ENCODE assay signal across 24 cellular contexts in the genomic region with DNA sequence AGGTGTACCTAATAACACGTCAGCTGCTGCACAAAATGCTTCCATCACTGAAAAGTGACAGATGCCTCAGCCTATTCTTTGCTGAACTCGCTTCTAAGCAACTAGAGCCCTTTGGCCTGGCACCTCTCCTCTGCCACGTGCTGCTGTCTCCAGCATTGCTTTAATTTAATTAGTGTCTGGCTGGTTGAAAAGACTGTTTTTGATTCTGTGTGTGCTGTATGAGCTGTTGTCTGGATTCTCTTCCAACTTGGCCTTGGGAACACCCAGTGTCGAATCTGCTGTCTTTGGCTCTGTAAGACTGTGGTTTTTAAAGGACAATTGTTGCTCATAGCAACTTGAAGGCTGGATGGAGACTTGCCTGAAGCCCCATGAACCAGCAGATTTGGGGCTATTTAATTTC.
DNase-seq lines count a peak whose midpoint lies in the region; ATAC-seq lines count a peak whose summit lies in the region.
"Had no signal": no experiment of that assay in that cellular context is flagged by ENCODE, and none has a peak within 500 bp of the region (broad histone marks: within the 10 kb centered on the region; RNA-seq: fewer than 3 reads in every experiment).

No MANE protein-coding gene starts in this region.

- H3K27me3 ChIP-seq in MG63 (no peaks in the 10 kb centered on the region), right cardiac atrium (ENCODE audit: control insufficient read depth, insufficient read depth) (no peaks in the 10 kb centered on the region)
- H3K27me3 ChIP-seq: pancreas, right lobe of liver, tibial nerve had no signal

- H3K36me3 Mint-ChIP-seq in activated T-cell treated with anti-CD3 and anti-CD28 coated beads, Interleukin-2, amount 50 U/mL, for 72 hours (ENCODE audit: insufficient read depth in 2 of 2) = no peaks in the 10 kb centered on the region
- H3K36me3 Mint-ChIP-seq: CD8-positive, alpha-beta T cell had no signal

- DNase-seq in MG63 (peak; percentile 28), cerebellar cortex (ENCODE audit: low spot score) (peak; percentile 18), right cardiac atrium (peak in 2 of 3 donors; percentile 75 to 80), superior temporal gyrus (ENCODE audit: extremely low spot score) (peak; percentile 34)
- DNase-seq in activated CD4-positive, alpha-beta T cell treated with anti-CD3 and anti-CD28 coated beads, Interleukin-2, amount 50 U/mL, for 4 hours = no peak
- DNase-seq in activated T-cell treated with anti-CD3 and anti-CD28 coated beads, Interleukin-2, amount 50 U/mL, for 72 hours = no peak
- DNase-seq: activated B cell treated with CpG ODN at 0.5 μM for 24 hours; activated CD4-positive, alpha-beta T cell treated with anti-CD3 and anti-CD28 coated beads, Interleukin-2, amount 50 U/mL, for 48 hours; CD8-positive, alpha-beta T cell; cerebellar nuclear complex; foreskin melanocyte; mucosa of descending colon; NCI-H1694 treated with DMSO at 0.1 percent for 48 hours; NCI-H2227 treated with DMSO at 0.1 percent for 48 hours; NCI-H748 treated with DMSO at 0.1 percent for 48 hours; nephron progenitor cell; pancreas; stimulated activated naive CD8-positive, alpha-beta T cell treated with anti-CD3 and anti-CD28 coated beads, Interleukin-15, Interleukin-2, amounts not matched to agents 100 U/mL and 50 U/mL, for 24 hours; SW 1271; T1000 had no signal

- no peak overlapping the region for H3K4me3 Mint-ChIP-seq in activated T-cell treated with anti-CD3 and anti-CD28 coated beads, Interleukin-2, amount 50 U/mL, for 72 hours
- H3K4me3 Mint-ChIP-seq: activated B cell treated with CpG ODN at 0.5 μM for 24 hours; activated naive CD8-positive, alpha-beta T cell; CD8-positive, alpha-beta T cell; nephron progenitor cell had no signal

- H3K27ac Mint-ChIP-seq in activated T-cell treated with anti-CD3 and anti-CD28 coated beads, Interleukin-2, amount 50 U/mL, for 72 hours = no peak overlapping the region
- H3K27ac Mint-ChIP-seq: activated B cell treated with CpG ODN at 0.5 μM for 24 hours; activated naive CD8-positive, alpha-beta T cell; CD8-positive, alpha-beta T cell; nephron progenitor cell had no signal

- peaks cover 24% of the 10 kb centered on the region for H3K27me3 Mint-ChIP-seq in activated T-cell treated with anti-CD3 and anti-CD28 coated beads, Interleukin-2, amount 50 U/mL, for 72 hours (ENCODE audit: low read depth)
- H3K27me3 Mint-ChIP-seq: activated B cell treated with CpG ODN at 0.5 μM for 24 hours had no signal

- peaks cover 0 to 7% of the 10 kb centered on the region in 2 donors for H3K9me3 Mint-ChIP-seq in activated T-cell treated with anti-CD3 and anti-CD28 coated beads, Interleukin-2, amount 50 U/mL, for 72 hours

- H3K27ac ChIP-seq in right cardiac atrium (ENCODE audit: low read length) = no peak overlapping the region
- H3K27ac ChIP-seq: pancreas, right lobe of liver, tibial nerve had no signal

- H3K36me3 ChIP-seq in MG63 = peaks cover 3% of the 10 kb centered on the region; the same call in 1 of the 2 replicates
- H3K36me3 ChIP-seq: pancreas, right lobe of liver, tibial nerve had no signal

- H3K4me3 ChIP-seq in MG63 = no peak overlapping the region
- H3K4me3 ChIP-seq in right cardiac atrium (ENCODE audit: low read length) = no peak overlapping the region
- H3K4me3 ChIP-seq: mucosa of descending colon, pancreas, right lobe of liver, tibial nerve had no signal

- peak; percentile 59 to 79 for ATAC-seq in right cardiac atrium
- ATAC-seq in activated T-cell treated with anti-CD3 and anti-CD28 coated beads, Interleukin-2, amount 50 U/mL, for 72 hours (replicated peaks in 1 of 2) = no peak
- ATAC-seq in HG03520 (IDR thresholded peaks at IDR 0.05; ENCODE audit: unreplicated experiment) = no peak
- ATAC-seq: CD8-positive, alpha-beta T cell; mucosa of descending colon; pancreas; right lobe of liver; stimulated activated naive CD8-positive, alpha-beta T cell treated with anti-CD3 and anti-CD28 coated beads, Interleukin-15, Interleukin-2, amounts not matched to agents 100 U/mL and 50 U/mL, for 24 hours had no signal

- peaks cover 17% of the 10 kb centered on the region for H3K9me3 ChIP-seq in MG63
- H3K9me3 ChIP-seq in right cardiac atrium (ENCODE audit: control insufficient read depth, low read length) = no peaks in the 10 kb centered on the region
- H3K9me3 ChIP-seq: pancreas, right lobe of liver, tibial nerve had no signal

- H3K4me1 Mint-ChIP-seq in activated T-cell treated with anti-CD3 and anti-CD28 coated beads, Interleukin-2, amount 50 U/mL, for 72 hours (ENCODE audit: low read depth) = no peaks in the 10 kb centered on the region
- H3K4me1 Mint-ChIP-seq: activated B cell treated with CpG ODN at 0.5 μM for 24 hours, nephron progenitor cell had no signal

- H3K4me1 ChIP-seq in right cardiac atrium (ENCODE audit: control insufficient read depth, insufficient read depth, low read length) = no peaks in the 10 kb centered on the region
- H3K4me1 ChIP-seq: pancreas had no signal

- intact Hi-C loops in right cardiac atrium (cut with DNase I) = no loop called here

- 63% methylated on average over 4 of the region's 4 CpGs for WGBS in right cardiac atrium

Comparison
In these comparisons a context has a peak if more than half of its experiments do, and no peak if none do; other contexts are left out.
1. DNase-seq: peak in MG63 (single experiment), cerebellar cortex (single experiment), right cardiac atrium (2 of 3) and superior temporal gyrus (single experiment); none in activated CD4-positive, alpha-beta T cell treated with anti-CD3 and anti-CD28 coated beads, Interleukin-2, amount 50 U/mL, for 4 hours (0 of 2) and activated T-cell treated with anti-CD3 and anti-CD28 coated beads, Interleukin-2, amount 50 U/mL, for 72 hours (0 of 2).
2. ATAC-seq: peak in right cardiac atrium (2 of 2); none in activated T-cell treated with anti-CD3 and anti-CD28 coated beads, Interleukin-2, amount 50 U/mL, for 72 hours (0 of 2) and HG03520 (single experiment).